In the genomic region with DNA sequence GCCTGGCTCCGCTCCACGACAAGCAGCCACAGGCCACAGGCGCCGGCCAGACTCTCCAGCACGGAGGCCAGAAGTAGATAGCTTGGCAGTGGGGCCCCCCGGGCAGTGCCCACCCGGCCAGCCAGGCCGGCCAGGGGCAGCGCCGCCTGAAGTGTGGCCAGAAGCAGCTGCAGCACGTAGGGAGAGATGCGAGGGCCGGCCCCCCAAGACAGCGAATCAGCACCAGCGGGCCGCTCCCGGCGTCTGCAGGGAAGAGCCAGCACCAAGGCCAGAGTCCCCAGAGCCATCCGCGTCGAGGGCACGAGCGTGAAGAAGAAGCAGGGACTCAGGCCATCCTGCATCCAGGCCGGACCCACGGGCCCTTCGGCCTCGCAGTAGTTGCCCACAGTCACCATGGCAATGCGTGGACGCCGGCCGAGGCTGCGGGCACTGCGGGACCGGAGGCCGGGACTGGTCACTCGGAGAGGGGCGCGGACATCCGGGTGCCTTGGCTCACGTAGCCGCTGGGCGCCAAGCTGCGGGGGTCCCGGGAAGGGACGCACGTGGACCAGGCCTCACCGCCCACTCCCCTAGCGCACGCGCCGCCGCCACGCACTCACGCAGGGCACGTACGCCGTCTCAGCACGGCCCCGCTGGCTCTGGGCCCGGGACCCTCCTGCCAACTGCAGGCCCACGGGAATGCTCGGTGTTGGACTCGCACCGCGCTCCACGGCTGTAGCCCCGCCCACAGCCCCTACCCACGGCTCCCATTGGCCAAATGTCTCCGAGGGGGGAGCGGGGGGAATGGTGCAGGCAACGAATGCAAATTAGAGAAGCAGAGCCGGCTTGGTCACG, we compare ENCODE assay signal across 1 cellular context.
A peak's percentile ranks its signal among the peaks of the same experiment; 100 is the strongest.
TF ChIP-seq lines count a peak whose summit lies in the region.

A gene (minus strand): TSS at position 680 of the 834 bp plus-strand sequence. CDS start 285 bp downstream, at position 395.

TF ChIP-seq in HepG2, 621 proteins besides CTCF, POLR2A, EP300 and RAD21 (continued from another document and continues in another):
- TF ChIP-seq, protein P1, sequence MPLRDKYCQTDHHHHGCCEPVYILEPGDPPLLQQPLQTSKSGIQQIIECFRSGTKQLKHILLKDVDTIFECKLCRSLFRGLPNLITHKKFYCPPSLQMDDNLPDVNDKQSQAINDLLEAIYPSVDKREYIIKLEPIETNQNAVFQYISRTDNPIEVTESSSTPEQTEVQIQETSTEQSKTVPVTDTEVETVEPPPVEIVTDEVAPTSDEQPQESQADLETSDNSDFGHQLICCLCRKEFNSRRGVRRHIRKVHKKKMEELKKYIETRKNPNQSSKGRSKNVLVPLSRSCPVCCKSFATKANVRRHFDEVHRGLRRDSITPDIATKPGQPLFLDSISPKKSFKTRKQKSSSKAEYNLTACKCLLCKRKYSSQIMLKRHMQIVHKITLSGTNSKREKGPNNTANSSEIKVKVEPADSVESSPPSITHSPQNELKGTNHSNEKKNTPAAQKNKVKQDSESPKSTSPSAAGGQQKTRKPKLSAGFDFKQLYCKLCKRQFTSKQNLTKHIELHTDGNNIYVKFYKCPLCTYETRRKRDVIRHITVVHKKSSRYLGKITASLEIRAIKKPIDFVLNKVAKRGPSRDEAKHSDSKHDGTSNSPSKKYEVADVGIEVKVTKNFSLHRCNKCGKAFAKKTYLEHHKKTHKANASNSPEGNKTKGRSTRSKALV (CRISPR knock-in tag; IDR thresholded peaks at IDR 0.05), result peak; percentile 80; the same call in 1 of the 2 replicates
- TF ChIP-seq, protein P2, sequence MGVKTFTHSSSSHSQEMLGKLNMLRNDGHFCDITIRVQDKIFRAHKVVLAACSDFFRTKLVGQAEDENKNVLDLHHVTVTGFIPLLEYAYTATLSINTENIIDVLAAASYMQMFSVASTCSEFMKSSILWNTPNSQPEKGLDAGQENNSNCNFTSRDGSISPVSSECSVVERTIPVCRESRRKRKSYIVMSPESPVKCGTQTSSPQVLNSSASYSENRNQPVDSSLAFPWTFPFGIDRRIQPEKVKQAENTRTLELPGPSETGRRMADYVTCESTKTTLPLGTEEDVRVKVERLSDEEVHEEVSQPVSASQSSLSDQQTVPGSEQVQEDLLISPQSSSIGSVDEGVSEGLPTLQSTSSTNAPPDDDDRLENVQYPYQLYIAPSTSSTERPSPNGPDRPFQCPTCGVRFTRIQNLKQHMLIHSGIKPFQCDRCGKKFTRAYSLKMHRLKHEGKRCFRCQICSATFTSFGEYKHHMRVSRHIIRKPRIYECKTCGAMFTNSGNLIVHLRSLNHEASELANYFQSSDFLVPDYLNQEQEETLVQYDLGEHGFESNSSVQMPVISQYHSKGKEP (CRISPR knock-in tag; IDR thresholded peaks at IDR 0.05), result peak; percentile 95; the same call in 1 of the 2 replicates
- TF ChIP-seq ZFYVE20 (CRISPR knock-in tag; IDR thresholded peaks at IDR 0.05; ENCODE audit: borderline replicate concordance, low read depth) (peak; percentile 88; the same call in 1 of the 2 replicates), ZFP82 (CRISPR knock-in tag; IDR thresholded peaks at IDR 0.05; ENCODE audit: borderline replicate concordance) (peak; percentile 98), ZNF326 (CRISPR knock-in tag; IDR thresholded peaks at IDR 0.05; ENCODE audit: borderline replicate concordance) (no peak; the same call in none of the 2 replicates), ZBTB42 (CRISPR knock-in tag; IDR thresholded peaks at IDR 0.05) (peak; percentile 49; the same call in 1 of the 2 replicates), ZNF7 (CRISPR knock-in tag; IDR thresholded peaks at IDR 0.05) (peak; percentile 36; the same call in 1 of the 2 replicates), ZNF672 (CRISPR knock-in tag; IDR thresholded peaks at IDR 0.05) (no peak; the same call in 1 of the 2 replicates), FOXK1 (CRISPR knock-in tag; IDR thresholded peaks at IDR 0.05; ENCODE audit: borderline replicate concordance, low read depth) (peak; percentile 61; the same call in 1 of the 2 replicates), TMF1 (CRISPR knock-in tag; IDR thresholded peaks at IDR 0.05; ENCODE audit: low read depth) (peak; percentile 97), MIER2 (CRISPR knock-in tag; IDR thresholded peaks at IDR 0.05) (peak; percentile 82), CEBPG (CRISPR knock-in tag; IDR thresholded peaks at IDR 0.05) (peak; percentile 30), POLR2AphosphoS2 (IDR thresholded peaks at IDR 0.05; ENCODE audit: low read depth, low read length) (no peak), GPN1 (CRISPR knock-in tag; IDR thresholded peaks at IDR 0.05; ENCODE audit: borderline replicate concordance) (no peak; the same call in 1 of the 2 replicates), GABPA (IDR thresholded peaks at IDR 0.05; ENCODE audit: low read depth, low read length) (no peak), GABPA (CRISPR knock-in tag; IDR thresholded peaks at IDR 0.05; ENCODE audit: low read depth) (peak; percentile 36; the same call in 1 of the 2 replicates), NFYC (CRISPR knock-in tag; IDR thresholded peaks at IDR 0.05) (peak; percentile 84), ZNF468 (CRISPR knock-in tag; IDR thresholded peaks at IDR 0.05) (0 out of 2 replicates have a peak, but pooled peaks have one; percentile 21), PAX8 (CRISPR knock-in tag; IDR thresholded peaks at IDR 0.05; ENCODE audit: borderline replicate concordance) (0 out of 2 replicates have a peak, but pooled peaks have one; percentile 45), ZNF550 (CRISPR knock-in tag; IDR thresholded peaks at IDR 0.05; ENCODE audit: borderline replicate concordance) (peak; percentile 59; the same call in 1 of the 2 replicates), DNMT1 (CRISPR knock-in tag; IDR thresholded peaks at IDR 0.05) (peak; percentile 91), ZNF557 (CRISPR knock-in tag; IDR thresholded peaks at IDR 0.05) (peak; percentile 87), ZZZ3 (CRISPR knock-in tag; IDR thresholded peaks at IDR 0.05; ENCODE audit: borderline replicate concordance) (peak; percentile 96), NFE2L1 (CRISPR knock-in tag; IDR thresholded peaks at IDR 0.05; ENCODE audit: borderline replicate concordance) (peak; percentile 72), RORA (CRISPR knock-in tag; IDR thresholded peaks at IDR 0.05) (no peak), ZNF136 (CRISPR knock-in tag; IDR thresholded peaks at IDR 0.05; ENCODE audit: low read depth) (peak; percentile 95), AGO2 (optimal IDR thresholded peaks at IDR 0.05; ENCODE audit: low read depth, low read length) (peak; percentile 99), CCAR2 (optimal IDR thresholded peaks at IDR 0.05; ENCODE audit: low read depth, low read length) (no peak), KAT8 (CRISPR knock-in tag; IDR thresholded peaks at IDR 0.05) (peak; percentile 92), NKX3-1 (CRISPR knock-in tag; IDR thresholded peaks at IDR 0.05) (peak; percentile 96), MIXL1 (CRISPR knock-in tag; IDR thresholded peaks at IDR 0.05) (peak; percentile 73), BRD4 (CRISPR knock-in tag; IDR thresholded peaks at IDR 0.05) (peak; percentile 97; the same call in 1 of the 2 replicates), ZSCAN9 (CRISPR knock-in tag; IDR thresholded peaks at IDR 0.05; ENCODE audit: borderline replicate concordance) (peak; percentile 88; the same call in 1 of the 2 replicates)
- TF ChIP-seq, protein P3, sequence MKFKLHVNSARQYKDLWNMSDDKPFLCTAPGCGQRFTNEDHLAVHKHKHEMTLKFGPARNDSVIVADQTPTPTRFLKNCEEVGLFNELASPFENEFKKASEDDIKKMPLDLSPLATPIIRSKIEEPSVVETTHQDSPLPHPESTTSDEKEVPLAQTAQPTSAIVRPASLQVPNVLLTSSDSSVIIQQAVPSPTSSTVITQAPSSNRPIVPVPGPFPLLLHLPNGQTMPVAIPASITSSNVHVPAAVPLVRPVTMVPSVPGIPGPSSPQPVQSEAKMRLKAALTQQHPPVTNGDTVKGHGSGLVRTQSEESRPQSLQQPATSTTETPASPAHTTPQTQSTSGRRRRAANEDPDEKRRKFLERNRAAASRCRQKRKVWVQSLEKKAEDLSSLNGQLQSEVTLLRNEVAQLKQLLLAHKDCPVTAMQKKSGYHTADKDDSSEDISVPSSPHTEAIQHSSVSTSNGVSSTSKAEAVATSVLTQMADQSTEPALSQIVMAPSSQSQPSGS (CRISPR knock-in tag; IDR thresholded peaks at IDR 0.05), result no peak; the same call in 1 of the 2 replicates
- TF ChIP-seq, protein P4, sequence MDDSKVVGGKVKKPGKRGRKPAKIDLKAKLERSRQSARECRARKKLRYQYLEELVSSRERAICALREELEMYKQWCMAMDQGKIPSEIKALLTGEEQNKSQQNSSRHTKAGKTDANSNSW (CRISPR knock-in tag; IDR thresholded peaks at IDR 0.05; ENCODE audit: borderline replicate concordance), result no peak
- TF ChIP-seq, protein P5, sequence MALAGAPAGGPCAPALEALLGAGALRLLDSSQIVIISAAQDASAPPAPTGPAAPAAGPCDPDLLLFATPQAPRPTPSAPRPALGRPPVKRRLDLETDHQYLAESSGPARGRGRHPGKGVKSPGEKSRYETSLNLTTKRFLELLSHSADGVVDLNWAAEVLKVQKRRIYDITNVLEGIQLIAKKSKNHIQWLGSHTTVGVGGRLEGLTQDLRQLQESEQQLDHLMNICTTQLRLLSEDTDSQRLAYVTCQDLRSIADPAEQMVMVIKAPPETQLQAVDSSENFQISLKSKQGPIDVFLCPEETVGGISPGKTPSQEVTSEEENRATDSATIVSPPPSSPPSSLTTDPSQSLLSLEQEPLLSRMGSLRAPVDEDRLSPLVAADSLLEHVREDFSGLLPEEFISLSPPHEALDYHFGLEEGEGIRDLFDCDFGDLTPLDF (CRISPR knock-in tag; IDR thresholded peaks at IDR 0.05), result peak; percentile 94
- TF ChIP-seq, protein P6, sequence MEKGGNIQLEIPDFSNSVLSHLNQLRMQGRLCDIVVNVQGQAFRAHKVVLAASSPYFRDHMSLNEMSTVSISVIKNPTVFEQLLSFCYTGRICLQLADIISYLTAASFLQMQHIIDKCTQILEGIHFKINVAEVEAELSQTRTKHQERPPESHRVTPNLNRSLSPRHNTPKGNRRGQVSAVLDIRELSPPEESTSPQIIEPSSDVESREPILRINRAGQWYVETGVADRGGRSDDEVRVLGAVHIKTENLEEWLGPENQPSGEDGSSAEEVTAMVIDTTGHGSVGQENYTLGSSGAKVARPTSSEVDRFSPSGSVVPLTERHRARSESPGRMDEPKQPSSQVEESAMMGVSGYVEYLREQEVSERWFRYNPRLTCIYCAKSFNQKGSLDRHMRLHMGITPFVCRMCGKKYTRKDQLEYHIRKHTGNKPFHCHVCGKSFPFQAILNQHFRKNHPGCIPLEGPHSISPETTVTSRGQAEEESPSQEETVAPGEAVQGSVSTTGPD (CRISPR knock-in tag; IDR thresholded peaks at IDR 0.05), result no peak
- TF ChIP-seq, protein P7, sequence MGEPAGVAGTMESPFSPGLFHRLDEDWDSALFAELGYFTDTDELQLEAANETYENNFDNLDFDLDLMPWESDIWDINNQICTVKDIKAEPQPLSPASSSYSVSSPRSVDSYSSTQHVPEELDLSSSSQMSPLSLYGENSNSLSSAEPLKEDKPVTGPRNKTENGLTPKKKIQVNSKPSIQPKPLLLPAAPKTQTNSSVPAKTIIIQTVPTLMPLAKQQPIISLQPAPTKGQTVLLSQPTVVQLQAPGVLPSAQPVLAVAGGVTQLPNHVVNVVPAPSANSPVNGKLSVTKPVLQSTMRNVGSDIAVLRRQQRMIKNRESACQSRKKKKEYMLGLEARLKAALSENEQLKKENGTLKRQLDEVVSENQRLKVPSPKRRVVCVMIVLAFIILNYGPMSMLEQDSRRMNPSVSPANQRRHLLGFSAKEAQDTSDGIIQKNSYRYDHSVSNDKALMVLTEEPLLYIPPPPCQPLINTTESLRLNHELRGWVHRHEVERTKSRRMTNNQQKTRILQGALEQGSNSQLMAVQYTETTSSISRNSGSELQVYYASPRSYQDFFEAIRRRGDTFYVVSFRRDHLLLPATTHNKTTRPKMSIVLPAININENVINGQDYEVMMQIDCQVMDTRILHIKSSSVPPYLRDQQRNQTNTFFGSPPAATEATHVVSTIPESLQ (CRISPR knock-in tag; conservative IDR thresholded peaks at IDR 0.05), result no peak
- TF ChIP-seq, protein P8, sequence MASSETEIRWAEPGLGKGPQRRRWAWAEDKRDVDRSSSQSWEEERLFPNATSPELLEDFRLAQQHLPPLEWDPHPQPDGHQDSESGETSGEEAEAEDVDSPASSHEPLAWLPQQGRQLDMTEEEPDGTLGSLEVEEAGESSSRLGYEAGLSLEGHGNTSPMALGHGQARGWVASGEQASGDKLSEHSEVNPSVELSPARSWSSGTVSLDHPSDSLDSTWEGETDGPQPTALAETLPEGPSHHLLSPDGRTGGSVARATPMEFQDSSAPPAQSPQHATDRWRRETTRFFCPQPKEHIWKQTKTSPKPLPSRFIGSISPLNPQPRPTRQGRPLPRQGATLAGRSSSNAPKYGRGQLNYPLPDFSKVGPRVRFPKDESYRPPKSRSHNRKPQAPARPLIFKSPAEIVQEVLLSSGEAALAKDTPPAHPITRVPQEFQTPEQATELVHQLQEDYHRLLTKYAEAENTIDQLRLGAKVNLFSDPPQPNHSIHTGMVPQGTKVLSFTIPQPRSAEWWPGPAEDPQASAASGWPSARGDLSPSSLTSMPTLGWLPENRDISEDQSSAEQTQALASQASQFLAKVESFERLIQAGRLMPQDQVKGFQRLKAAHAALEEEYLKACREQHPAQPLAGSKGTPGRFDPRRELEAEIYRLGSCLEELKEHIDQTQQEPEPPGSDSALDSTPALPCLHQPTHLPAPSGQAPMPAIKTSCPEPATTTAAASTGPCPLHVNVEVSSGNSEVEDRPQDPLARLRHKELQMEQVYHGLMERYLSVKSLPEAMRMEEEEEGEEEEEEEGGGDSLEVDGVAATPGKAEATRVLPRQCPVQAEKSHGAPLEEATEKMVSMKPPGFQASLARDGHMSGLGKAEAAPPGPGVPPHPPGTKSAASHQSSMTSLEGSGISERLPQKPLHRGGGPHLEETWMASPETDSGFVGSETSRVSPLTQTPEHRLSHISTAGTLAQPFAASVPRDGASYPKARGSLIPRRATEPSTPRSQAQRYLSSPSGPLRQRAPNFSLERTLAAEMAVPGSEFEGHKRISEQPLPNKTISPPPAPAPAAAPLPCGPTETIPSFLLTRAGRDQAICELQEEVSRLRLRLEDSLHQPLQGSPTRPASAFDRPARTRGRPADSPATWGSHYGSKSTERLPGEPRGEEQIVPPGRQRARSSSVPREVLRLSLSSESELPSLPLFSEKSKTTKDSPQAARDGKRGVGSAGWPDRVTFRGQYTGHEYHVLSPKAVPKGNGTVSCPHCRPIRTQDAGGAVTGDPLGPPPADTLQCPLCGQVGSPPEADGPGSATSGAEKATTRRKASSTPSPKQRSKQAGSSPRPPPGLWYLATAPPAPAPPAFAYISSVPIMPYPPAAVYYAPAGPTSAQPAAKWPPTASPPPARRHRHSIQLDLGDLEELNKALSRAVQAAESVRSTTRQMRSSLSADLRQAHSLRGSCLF (CRISPR knock-in tag; IDR thresholded peaks at IDR 0.05; ENCODE audit: borderline replicate concordance), result 0 out of 2 replicates have a peak, but pooled peaks have one; percentile 11
- TF ChIP-seq, protein P9, sequence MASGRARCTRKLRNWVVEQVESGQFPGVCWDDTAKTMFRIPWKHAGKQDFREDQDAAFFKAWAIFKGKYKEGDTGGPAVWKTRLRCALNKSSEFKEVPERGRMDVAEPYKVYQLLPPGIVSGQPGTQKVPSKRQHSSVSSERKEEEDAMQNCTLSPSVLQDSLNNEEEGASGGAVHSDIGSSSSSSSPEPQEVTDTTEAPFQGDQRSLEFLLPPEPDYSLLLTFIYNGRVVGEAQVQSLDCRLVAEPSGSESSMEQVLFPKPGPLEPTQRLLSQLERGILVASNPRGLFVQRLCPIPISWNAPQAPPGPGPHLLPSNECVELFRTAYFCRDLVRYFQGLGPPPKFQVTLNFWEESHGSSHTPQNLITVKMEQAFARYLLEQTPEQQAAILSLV (CRISPR knock-in tag; IDR thresholded peaks at IDR 0.05; ENCODE audit: borderline replicate concordance), result peak; percentile 97
